8 cellular contexts compared by ENCODE assay signal in genomic region chr1:43934279-43934985, GRCh38. TPM values are rescaled to one million over a fixed set of nuclear protein-coding genes. Genes with fewer than 3 reads are reported as not detected.
DNase-seq lines count a peak whose midpoint lies in the region; ATAC-seq and TF ChIP-seq lines count a peak whose summit lies in the region.

No MANE protein-coding gene starts in this region.

- H3F3A ChIP-seq in PC-3 (ENCODE audit: low read length, unreplicated experiment), result no peaks in the 10 kb centered on the region

- intact Hi-C loops in Calu3 (cut with micrococcal nuclease; ENCODE audit: unreplicated experiment), result loop anchor here (1.0 to 5.0 kb wide), 2 partner anchors 82 to 171 kb away; no protein-coding TSS in a partner anchor
- intact Hi-C loops in PC-3 (cut with micrococcal nuclease), result loop anchor here (1.0 to 5.0 kb wide), 4 partner anchors 87 to 406 kb away; no protein-coding TSS in a partner anchor

- no peaks in the 10 kb centered on the region for H3K9me3 ChIP-seq in PC-3 (ENCODE audit: low read length)
- H3K9me3 ChIP-seq in gastroesophageal sphincter, result no peaks in the 10 kb centered on the region

- no peaks in the 10 kb centered on the region for H3K27me3 ChIP-seq in PC-3 (ENCODE audit: low read length)
- H3K27me3 ChIP-seq in gastroesophageal sphincter, result peaks cover 12% of the 10 kb centered on the region

- peak overlapping the region; percentile 55 for H3K27ac ChIP-seq in PC-3 (ENCODE audit: low read length)
- peak overlapping the region in 2 of 4 donors; percentile 39 to 61 for H3K27ac ChIP-seq in gastroesophageal sphincter

- POLR2A ChIA-PET in PC-3 (lab: Charles Lee; ENCODE audit: unreplicated experiment), result interaction anchor here (0.5 kb wide), 1 partner anchor 170 kb away, joined by 4 read pairs; no protein-coding TSS in a partner anchor

- TF ChIP-seq POLR2A in gastroesophageal sphincter (IDR thresholded peaks at IDR 0.05), result no peak

- H3K4me2 ChIP-seq in PC-3 (ENCODE audit: low read length), result peak overlapping the region; percentile 82

- H3K9ac ChIP-seq in PC-3 (ENCODE audit: low read length), result peak overlapping the region; percentile 64

- H3K27me3 Mint-ChIP-seq in Calu3 (ENCODE audit: unreplicated experiment) (peaks cover 4% of the 10 kb centered on the region), osteocyte (ENCODE audit: unreplicated experiment) (peaks cover under 1% of the 10 kb centered on the region)

- TF ChIP-seq EP300 in Ishikawa (IDR thresholded peaks at IDR 0.05; ENCODE audit: borderline replicate concordance), result no peak
- no peak for TF ChIP-seq EP300 in gastroesophageal sphincter (IDR thresholded peaks at IDR 0.05)

- CTCF ChIA-PET in Calu3 (lab: Charles Lee) (interaction anchor here (0.6 to 5.0 kb wide), 21 partner anchors 11 to 408 kb away, joined by 3 to 193 read pairs (median 4); partner anchors contain the start of genes IPO13 and ST3GAL3), PC-3 (lab: Charles Lee) (interaction anchor here (0.6 to 3.9 kb wide), 11 partner anchors 12 to 227 kb away, joined by 3 to 83 read pairs (median 4); partner anchors contain the start of genes DPH2 and ST3GAL3)

- H3K9me2 ChIP-seq in PC-3 (replicated peaks; ENCODE audit: low read length), result no peaks in the 10 kb centered on the region

- peaks cover 19% of the 10 kb centered on the region for H3K36me3 Mint-ChIP-seq in Calu3 (ENCODE audit: insufficient read depth, unreplicated experiment)
- H3K36me3 Mint-ChIP-seq in osteocyte (ENCODE audit: unreplicated experiment), result peaks cover 4% of the 10 kb centered on the region

- peak overlapping the region; percentile 66 for H3K4me3 Mint-ChIP-seq in Calu3 (ENCODE audit: low read depth, unreplicated experiment)
- H3K4me3 Mint-ChIP-seq in osteocyte (ENCODE audit: unreplicated experiment), result peak overlapping the region; percentile 45

- H3K79me2 ChIP-seq in PC-3 (ENCODE audit: low read length), result peaks cover 6% of the 10 kb centered on the region; the same call in 1 of the 2 replicates

- peak; percentile 90 for DNase-seq in Calu3
- DNase-seq in PC-3, result peak; percentile 75
- DNase-seq in activated T-helper 9 cell treated with anti-CD3 and anti-CD28 coated beads, Interleukin-2, amount 50 U/mL, for 16 hours (ENCODE audit: low read depth), result peak; percentile 23
- no peak for DNase-seq in osteocyte (ENCODE audit: extremely low spot score, unreplicated experiment)

- TF ChIP-seq RAD21 in Ishikawa (IDR thresholded peaks at IDR 0.05; ENCODE audit: low read depth), result peak; percentile 82

- no peaks in the 10 kb centered on the region for H4K20me1 ChIP-seq in PC-3 (ENCODE audit: low read length)

- H3K36me3 ChIP-seq in PC-3 (ENCODE audit: low read depth, low read length), result no peaks in the 10 kb centered on the region; the same call in 1 of the 2 replicates
- peaks cover 0 to 18% of the 10 kb centered on the region in 2 donors for H3K36me3 ChIP-seq in gastroesophageal sphincter

- H3K4me3 ChIP-seq in PC-3 (ENCODE audit: low read length) (peak overlapping the region; percentile 68), gastroesophageal sphincter (peak overlapping the region in 1 of 2 donors; percentile 51)

- H3K27ac Mint-ChIP-seq in Calu3 (ENCODE audit: unreplicated experiment) (peak overlapping the region; percentile 48), osteocyte (ENCODE audit: unreplicated experiment) (peak overlapping the region; percentile 41)

- peak; percentile 53 for ATAC-seq in PC-3
- peak; percentile 46 for ATAC-seq in gastroesophageal sphincter
- ATAC-seq in GM21786 (IDR thresholded peaks at IDR 0.05; ENCODE audit: unreplicated experiment), result no peak
- ATAC-seq in GM21367 (IDR thresholded peaks at IDR 0.05; ENCODE audit: unreplicated experiment), result no peak

- WGBS in gastroesophageal sphincter (ENCODE audit: low coverage in 1 of 2), 2 donors, result 0 to 19% methylated on average over 1 to 3 of the region's 7 CpGs

- H3K4me1 ChIP-seq in PC-3 (ENCODE audit: insufficient read depth, low read length) (peaks cover 55% of the 10 kb centered on the region), gastroesophageal sphincter (peaks cover 0 to 43% (median 20%) of the 10 kb centered on the region in 3 donors)

- H2AFZ ChIP-seq in PC-3 (ENCODE audit: low read length), result peak overlapping the region; percentile 77; the same call in 1 of the 2 replicates

- peaks cover 2% of the 10 kb centered on the region for H3K9me3 Mint-ChIP-seq in Calu3 (ENCODE audit: low read depth, unreplicated experiment)
- no peaks in the 10 kb centered on the region for H3K9me3 Mint-ChIP-seq in osteocyte (ENCODE audit: unreplicated experiment)

- TF ChIP-seq CTCF in Calu3 (IDR thresholded peaks at IDR 0.05; ENCODE audit: unreplicated experiment), result peak; percentile 83
- TF ChIP-seq CTCF in PC-3 (conservative IDR thresholded peaks at IDR 0.05; ENCODE audit: low read depth, low read length), result peak; percentile 67
- peak in 3 of 4 experiments; percentile 91 to 94 (median 94) for TF ChIP-seq CTCF in gastroesophageal sphincter (IDR thresholded peaks at IDR 0.05)
- TF ChIP-seq CTCF in osteocyte (IDR thresholded peaks at IDR 0.05), result peak; percentile 92

- BruUV-seq in Calu3 (replicated peaks; lab: Mats Ljungman, UMichigan) (no TSS peak), PC-3 (replicated peaks; lab: Mats Ljungman, UMichigan) (no TSS peak)

- H3K4me1 Mint-ChIP-seq in Calu3 (ENCODE audit: low read depth, unreplicated experiment), result peaks cover 6% of the 10 kb centered on the region
- peaks cover 27% of the 10 kb centered on the region for H3K4me1 Mint-ChIP-seq in osteocyte (ENCODE audit: unreplicated experiment)

TF ChIP-seq in Ishikawa, 13 proteins besides CTCF, POLR2A, EP300 and RAD21:
- TF ChIP-seq FOXM1 (IDR thresholded peaks at IDR 0.05; ENCODE audit: borderline replicate concordance, low read depth) (no peak), EGR1 (IDR thresholded peaks at IDR 0.05) (no peak), ZBTB7A (IDR thresholded peaks at IDR 0.05; ENCODE audit: low read depth) (peak; percentile 51), TCF12 (IDR thresholded peaks at IDR 0.05; ENCODE audit: low read depth) (no peak), MAX (IDR thresholded peaks at IDR 0.05) (peak; percentile 12; the same call in 1 of the 2 replicates)

RNA-seq across cellular contexts. Expression of gene ARTN, which starts 0.8 kb away (rescaled TPM):
- total RNA-seq in Calu3 (2022) (0.39 and 1.4 TPM in 2 replicates), PC-3 (2014; rRNA removed) (35.5 and 36.0 TPM in 2 replicates), gastroesophageal sphincter (under 1 TPM in 2 of 4 donors, not detected in 2; 0.47 to 0.81 TPM), osteocyte (0.81 and 1.1 TPM in 2 replicates)

RNA-seq across cellular contexts. Expression of gene IPO13, which starts 12.3 kb away (rescaled TPM):
- total RNA-seq in Calu3 (2022), result 24.2 and 28.5 TPM in 2 replicates
- total RNA-seq in PC-3 (2014; rRNA removed), result 33.7 and 45.4 TPM in 2 replicates
- total RNA-seq in gastroesophageal sphincter, result 10 to 100 TPM; 21.8 to 44.5 (median 24.2) TPM
- 37.6 and 40.8 TPM in 2 replicates for total RNA-seq in osteocyte

RNA-seq across cellular contexts. Expression of gene DPH2, which starts 35.4 kb away (rescaled TPM):
- total RNA-seq in Calu3 (2022), result 41.2 and 43.3 TPM in 2 replicates
- 46.3 and 59.0 TPM in 2 replicates for total RNA-seq in PC-3 (2014; rRNA removed)
- total RNA-seq in gastroesophageal sphincter, result 10 to 100 TPM; 23.5 to 41.9 (median 32.5) TPM
- 21.7 and 22.4 TPM in 2 replicates for total RNA-seq in osteocyte

RNA-seq across cellular contexts. Expression of gene ATP6V0B, which starts 40.3 kb away (rescaled TPM):
- 141 and 155 TPM in 2 replicates for total RNA-seq in Calu3 (2022)
- total RNA-seq in PC-3 (2014; rRNA removed), result 207 and 241 TPM in 2 replicates
- total RNA-seq in gastroesophageal sphincter, result 100 to 1,000 TPM in 1 of 4 donors, 10 to 100 TPM in 3; 67.9 to 107 (median 89.9) TPM
- 128 and 130 TPM in 2 replicates for total RNA-seq in osteocyte

RNA-seq across cellular contexts. Expression of gene B4GALT2, which starts 44.6 kb away (rescaled TPM):
- total RNA-seq in Calu3 (2022) (47.1 and 50.9 TPM in 2 replicates), PC-3 (2014; rRNA removed) (103 and 136 TPM in 2 replicates), gastroesophageal sphincter (100 to 1,000 TPM in 1 of 4 donors, 10 to 100 TPM in 3; 34.4 to 129 (median 37.6) TPM), osteocyte (62.8 and 65.5 TPM in 2 replicates)

Comparison
In these comparisons a context has a peak if more than half of its experiments do, and no peak if none do; other contexts are left out.
1. ATAC-seq: peak in PC-3 (single experiment) and gastroesophageal sphincter (single experiment); none in GM21786 (single experiment) and GM21367 (single experiment).
2. RNA of gene ARTN, which starts 0.8 kb away (total RNA-seq): 35.5 to 36.0 TPM in PC-3; 0.39 to 1.4 TPM in Calu3, 0.81 to 1.1 TPM in osteocyte and 0.47 to 0.81 TPM in gastroesophageal sphincter; every median in the first group is over 10 times any median in the second.
3. Peak in every context shown above with its lines, with median percentiles within 50 percentile points of each other: CTCF ChIP-seq.